Comparison of ENCODE assay signal across 8 cellular contexts in genomic region chr17:15999141-15999973, GRCh38. TPM values are rescaled to one million over a fixed set of nuclear protein-coding genes. Genes with fewer than 3 reads are reported as not detected.
DNase-seq lines count a peak whose midpoint lies in the region; ATAC-seq and FAIRE-seq lines count a peak whose summit lies in the region.

TSS of gene TTC19 (plus strand) at chr17:15999824. CDS start at chr17:15999849, 25 bp downstream.
TSS of gene ZSWIM7 (minus strand) at chr17:15999704. CDS start at chr17:15999594, 110 bp downstream.

- peaks cover 68% of the 10 kb centered on the region for H3K36me3 Mint-ChIP-seq in effector memory CD8-positive, alpha-beta T cell (ENCODE audit: insufficient read depth)
- peaks cover 21% of the 10 kb centered on the region for H3K36me3 Mint-ChIP-seq in memory B cell

- in situ Hi-C loops in Caki2 (cut with HindIII; ENCODE audit: low pct_unique_long_range_greater_than_20kb, low sequenced_read_pairs) = no loop called here

- no peaks in the 10 kb centered on the region for H3K27me3 Mint-ChIP-seq in effector memory CD8-positive, alpha-beta T cell
- no peaks in the 10 kb centered on the region for H3K27me3 Mint-ChIP-seq in memory B cell

- H3K4me3 Mint-ChIP-seq in effector memory CD8-positive, alpha-beta T cell = peak within 1 kb of the TSS; percentile 69 to 92
- peak within 1 kb of the TSS; percentile 96 for H3K4me3 Mint-ChIP-seq in memory B cell

- FAIRE-seq in HTR-8/SVneo (lab: Jason Lieb, UNC) = peak; percentile 100

- H3K4me1 Mint-ChIP-seq in effector memory CD8-positive, alpha-beta T cell (ENCODE audit: low read depth in 2 of 2) = peaks cover 24 to 31% of the 10 kb centered on the region in 2 donors
- H3K4me1 Mint-ChIP-seq in memory B cell = peaks cover 17% of the 10 kb centered on the region

- DNase-seq in Caki2 (ENCODE audit: low read depth) = peak; percentile 94
- peak; percentile 99 for DNase-seq in HTR-8/SVneo (ENCODE audit: insufficient read length, low spot score)
- DNase-seq in NOMO-1 treated with DMSO at 0.1 percent for 48 hours (lab: John Stamatoyannopoulos, UW; ENCODE audit: unreplicated experiment) = peak; percentile 95
- DNase-seq in activated CD8-positive, alpha-beta memory T cell treated with anti-CD3 and anti-CD28 coated beads for 48 hours (ENCODE audit: low read depth in 2 of 3, low spot score in 2 of 3) = peak; percentile 93 to 95 (median 94)
- peak; percentile 87 to 90 (median 89) for DNase-seq in effector memory CD8-positive, alpha-beta T cell
- peak; percentile 83 to 92 for DNase-seq in memory B cell (ENCODE audit: low spot score in 2 of 2)
- peak; percentile 80 for DNase-seq in stimulated activated CD8-positive, alpha-beta memory T cell treated with anti-CD3 and anti-CD28 coated beads, Interleukin-12 subunit alpha, Interleukin-12 subunit beta, amount 100 ng/mL, for 1 hour (ENCODE audit: low read depth)

- ATAC-seq in GM21381 (IDR thresholded peaks at IDR 0.05; ENCODE audit: unreplicated experiment) (peak; percentile 95), memory B cell (ENCODE audit: low read depth) (peak; percentile 85)
- peak; percentile 85 for ATAC-seq in effector memory CD8-positive, alpha-beta T cell (replicated peaks)

- no peaks in the 10 kb centered on the region for H3K9me3 Mint-ChIP-seq in effector memory CD8-positive, alpha-beta T cell
- no peaks in the 10 kb centered on the region for H3K9me3 Mint-ChIP-seq in memory B cell

- peak within 1 kb of the TSS; percentile 94 to 97 for H3K27ac Mint-ChIP-seq in effector memory CD8-positive, alpha-beta T cell
- H3K27ac Mint-ChIP-seq in memory B cell = peak within 1 kb of the TSS; percentile 95

RNA-seq across cellular contexts. Expression of gene TTC19, which starts in this region (rescaled TPM):
- 21.5 and 24.5 TPM in 2 replicates for total RNA-seq in Caki2 (2014; rRNA removed; shearing (Covaris generic); ENCODE audit: low replicate concordance)

RNA-seq across cellular contexts. Expression of gene ZSWIM7, which starts in this region (rescaled TPM):
- 3.2 and 7.8 TPM in 2 replicates for total RNA-seq in Caki2 (2014; rRNA removed; shearing (Covaris generic); ENCODE audit: low replicate concordance)

Comparison
In these comparisons a context has a peak if more than half of its experiments do, and no peak if none do; other contexts are left out.
1. Peak in every context shown above with its lines: DNase-seq and ATAC-seq.